Comparison of ENCODE assay signal across 10 cellular contexts in genomic region chr10:49272251-49273081, GRCh38. TPM values are rescaled to one million over a fixed set of nuclear protein-coding genes. Genes with fewer than 3 reads are reported as not detected.
DNase-seq lines count a peak whose midpoint lies in the region; ATAC-seq and TF ChIP-seq lines count a peak whose summit lies in the region.
"Had no signal": no experiment of that assay in that cellular context is flagged by ENCODE, and none has a peak within 500 bp of the region (broad histone marks: within the 10 kb centered on the region; RNA-seq: fewer than 3 reads in every experiment).

No MANE protein-coding gene starts in this region.

- H3K4me3 Mint-ChIP-seq in activated B cell treated with CpG ODN at 0.5 μM for 24 hours (peak overlapping the region; percentile 20), progenitor cell of endocrine pancreas (ENCODE audit: low read depth) (no peak overlapping the region)

- CTCF ChIA-PET in activated B cell treated with CpG ODN at 0.5 μM for 24 hours (lab: Charles Lee), result no interaction called here

- DNase-seq in ELR (ENCODE audit: low read depth) (peak; percentile 7), activated B cell treated with CpG ODN at 0.5 μM for 24 hours (no peak), cardiac septum (ENCODE audit: low spot score) (peak; percentile 84), skeletal muscle cell (ENCODE audit: low read depth) (peak; percentile 41), SKM-1 treated with dmso at 0.1 percent for 144 hours (lab: John Stamatoyannopoulos, UW; ENCODE audit: unreplicated experiment) (no peak), progenitor cell of endocrine pancreas (ENCODE audit: low spot score, unreplicated experiment) (no peak)

- intact Hi-C loops in activated B cell treated with CpG ODN at 0.5 μM for 24 hours (cut with micrococcal nuclease) (no loop called here), cardiac septum (cut with DNase I) (loop anchor here (1.0 kb wide), 1 partner anchor 26 kb away; no protein-coding TSS in a partner anchor)

- ATAC-seq in activated B cell treated with CpG ODN at 0.5 μM for 24 hours (ENCODE audit: low read depth) (peak; percentile 25), HG03095 (IDR thresholded peaks at IDR 0.05; ENCODE audit: unreplicated experiment) (no peak), GM21447 (IDR thresholded peaks at IDR 0.05; ENCODE audit: unreplicated experiment) (no peak)

- POLR2A ChIA-PET in activated B cell treated with CpG ODN at 0.5 μM for 24 hours (lab: Charles Lee), result no interaction called here

- H3K4me3 ChIP-seq in skeletal muscle cell (ENCODE audit: low read depth, low read length), result no peak overlapping the region
- H3K4me3 ChIP-seq: tibial artery had no signal

- H3K4me1 Mint-ChIP-seq in activated B cell treated with CpG ODN at 0.5 μM for 24 hours (peaks cover 21% of the 10 kb centered on the region), progenitor cell of endocrine pancreas (ENCODE audit: low read depth) (no peaks in the 10 kb centered on the region)

- TF ChIP-seq CTCF in activated B cell treated with CpG ODN at 0.5 μM for 24 hours (IDR thresholded peaks at IDR 0.05), result no peak
- no peak for TF ChIP-seq CTCF in progenitor cell of endocrine pancreas (IDR thresholded peaks at IDR 0.05; ENCODE audit: unreplicated experiment)

- H3K27ac Mint-ChIP-seq in activated B cell treated with CpG ODN at 0.5 μM for 24 hours (no peak overlapping the region), progenitor cell of endocrine pancreas (no peak overlapping the region)

- H3K27me3 Mint-ChIP-seq in activated B cell treated with CpG ODN at 0.5 μM for 24 hours (no peaks in the 10 kb centered on the region), progenitor cell of endocrine pancreas (peaks cover 6% of the 10 kb centered on the region)

- H3K9me3 Mint-ChIP-seq in activated B cell treated with CpG ODN at 0.5 μM for 24 hours (peaks cover under 1% of the 10 kb centered on the region), progenitor cell of endocrine pancreas (ENCODE audit: low read depth) (peaks cover under 1% of the 10 kb centered on the region)

- H3K36me3 Mint-ChIP-seq in activated B cell treated with CpG ODN at 0.5 μM for 24 hours (ENCODE audit: low read depth) (peaks cover under 1% of the 10 kb centered on the region), progenitor cell of endocrine pancreas (ENCODE audit: insufficient read depth) (no peaks in the 10 kb centered on the region)

RNA-seq across cellular contexts. Expression of gene C10orf71, which starts 26.5 kb away (rescaled TPM):
- total RNA-seq in activated B cell treated with CpG ODN at 0.5 μM for 24 hours, result not detected in 2 replicates
- total RNA-seq in cardiac septum, result 163 TPM
- total RNA-seq in progenitor cell of endocrine pancreas, result not detected in 2 replicates
- total RNA-seq: lower leg skin had no signal

Comparison
In these comparisons a context has a peak if more than half of its experiments do, and no peak if none do; other contexts are left out.
1. DNase-seq: peak in ELR (single experiment), cardiac septum (single experiment) and skeletal muscle cell (single experiment); none in activated B cell treated with CpG ODN at 0.5 μM for 24 hours (single experiment), SKM-1 treated with dmso at 0.1 percent for 144 hours (single experiment) and progenitor cell of endocrine pancreas (single experiment).
2. RNA of gene C10orf71, which starts 26.5 kb away (total RNA-seq): 163 TPM in cardiac septum (single experiment); not detected in progenitor cell of endocrine pancreas and not detected in activated B cell treated with CpG ODN at 0.5 μM for 24 hours; every median in the first group is over 100 times any median in the second.